Comparison of ENCODE assay signal across 17 cellular contexts in the genomic region with DNA sequence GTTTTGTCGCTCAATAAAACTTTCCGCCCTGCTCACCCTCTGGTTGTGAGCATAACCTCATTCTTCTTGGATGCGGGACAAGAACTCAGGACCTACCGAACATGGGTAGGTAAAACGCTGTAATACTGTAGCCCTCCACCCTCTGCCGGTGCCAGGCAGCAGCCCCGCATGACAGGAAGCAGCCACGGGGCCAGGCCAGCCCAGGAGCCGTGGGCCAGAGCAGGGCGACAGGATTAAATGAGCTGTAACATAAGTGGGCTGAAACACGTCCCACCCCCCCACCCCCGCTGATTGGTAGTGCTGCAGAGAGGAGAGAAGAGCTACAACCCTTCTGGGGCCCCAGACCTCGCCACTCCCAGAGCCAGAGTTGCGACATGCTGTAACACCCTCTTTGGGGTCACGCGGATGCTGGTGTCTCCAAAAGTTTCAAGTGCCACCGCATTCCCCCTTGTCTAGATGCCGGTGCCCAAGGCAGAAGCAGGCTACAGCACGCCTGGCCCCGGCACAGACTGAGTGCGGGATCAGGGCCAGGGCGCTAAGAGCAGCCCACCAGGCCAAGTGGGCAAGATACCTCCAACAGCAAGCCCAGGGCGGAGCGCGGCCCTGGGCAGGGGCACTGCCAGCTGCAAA.
DNase-seq lines count a peak whose midpoint lies in the region; ATAC-seq and TF ChIP-seq lines count a peak whose summit lies in the region.
"Had no signal": no experiment of that assay in that cellular context is flagged by ENCODE, and none has a peak within 500 bp of the region (broad histone marks: within the 10 kb centered on the region; RNA-seq: fewer than 3 reads in every experiment).

No MANE protein-coding gene starts in this region.

- no peaks in the 10 kb centered on the region for H3K4me1 ChIP-seq in right cardiac atrium (ENCODE audit: control insufficient read depth, insufficient read depth, low read length)

- no peaks in the 10 kb centered on the region for H3K27me3 ChIP-seq in right cardiac atrium (ENCODE audit: control insufficient read depth, insufficient read depth)

- DNase-seq in right cardiac atrium = peak in 2 of 3 donors; percentile 46 to 49
- DNase-seq in Right ventricle myocardium superior = no peak
- DNase-seq in islet precursor cell = peak; percentile 60
- DNase-seq in HPDE6-E6E7 (ENCODE audit: extremely low spot score) = no peak
- no peak for DNase-seq in EL
- DNase-seq: COR-L47, DMS153, KBM-7, NCI-H1105, NCI-H1694 treated with DMSO at 0.1 percent for 48 hours, NCI-H446, NCI-H748 treated with DMSO at 0.1 percent for 48 hours had no signal

- 96% methylated on average over 25 of the region's 25 CpGs for WGBS in right cardiac atrium

- no peaks in the 10 kb centered on the region for H3K9me3 ChIP-seq in right cardiac atrium (ENCODE audit: control insufficient read depth, low read length)
- H3K9me3 ChIP-seq: HAP-1 had no signal

- ATAC-seq in right cardiac atrium = peak; percentile 40 to 71
- ATAC-seq in Right ventricle myocardium superior (ENCODE audit: poor library complexity) = no peak
- no peak for ATAC-seq in GM18868 (IDR thresholded peaks at IDR 0.05; ENCODE audit: unreplicated experiment)
- ATAC-seq: Panc1, Right ventricle myocardium inferior had no signal

- TF ChIP-seq CTCF in VCaP (conservative IDR thresholded peaks at IDR 0.05) = no peak

- intact Hi-C loops in right cardiac atrium (cut with DNase I) = loop anchor here in 1 of 4 donors (10.0 kb wide), 1 partner anchor 80 kb away; a partner anchor contains a TSS
- intact Hi-C loops in Right ventricle myocardium superior (cut with DNase I) = no loop called here

- no peak overlapping the region for H3K4me3 ChIP-seq in right cardiac atrium (ENCODE audit: low read length)
- H3K4me3 ChIP-seq: HAP-1 had no signal

- H3K27ac ChIP-seq in right cardiac atrium (ENCODE audit: low read length) (no peak overlapping the region), VCaP (peak overlapping the region; percentile 58)

Comparison
In these comparisons a context has a peak if more than half of its experiments do, and no peak if none do; other contexts are left out.
1. ATAC-seq: peak in right cardiac atrium (2 of 2); none in Right ventricle myocardium superior (single experiment) and GM18868 (single experiment).
2. DNase-seq: peak in right cardiac atrium (2 of 3) and islet precursor cell (single experiment); none in Right ventricle myocardium superior (single experiment), HPDE6-E6E7 (single experiment) and EL (single experiment).